Comparison of ENCODE assay signal across 8 cellular contexts in genomic region chr4:147480891-147481576, GRCh38. TPM values are rescaled to one million over a fixed set of nuclear protein-coding genes. Genes with fewer than 3 reads are reported as not detected.
A peak's percentile ranks its signal among the peaks of the same experiment; 100 is the strongest.
DNase-seq lines count a peak whose midpoint lies in the region; ATAC-seq and TF ChIP-seq lines count a peak whose summit lies in the region.

EDNRA (plus strand) TSS chr4:147481097; CDS start chr4:147485682, 4,585 bp downstream.

- H3K36me3 Mint-ChIP-seq in activated naive CD8-positive, alpha-beta T cell treated with anti-CD3 and anti-CD28 coated beads, Interleukin-2, amount 10 ng/mL, durations not matched to agents 7 days and 5 days = no peaks in the 10 kb centered on the region
- no peaks in the 10 kb centered on the region for H3K36me3 Mint-ChIP-seq in T-cell

- H3K27ac Mint-ChIP-seq in activated naive CD8-positive, alpha-beta T cell treated with anti-CD3 and anti-CD28 coated beads, Interleukin-2, amount 10 ng/mL, durations not matched to agents 7 days and 5 days = no peak within 1 kb of the TSS
- no peak within 1 kb of the TSS for H3K27ac Mint-ChIP-seq in T-cell

- DNase-seq in GM06990 (ENCODE audit: extremely low read depth, insufficient read length) (peak; percentile 9), hepatic stellate cell (ENCODE audit: low spot score) (peak; percentile 72), sciatic nerve (ENCODE audit: low spot score) (peak; percentile 59), T-cell (no peak)
- peak; percentile 26 for DNase-seq in activated naive CD8-positive, alpha-beta T cell treated with anti-CD3 and anti-CD28 coated beads, Interleukin-2, amount 10 ng/mL, durations not matched to agents 7 days and 5 days
- DNase-seq in activated CD4-positive, CD25-positive, alpha-beta regulatory T cell treated with anti-CD3 and anti-CD28 coated beads, Interleukin-2, amount 50 U/mL, for 72 hours = no peak

- peak; percentile 14 for ATAC-seq in activated naive CD8-positive, alpha-beta T cell treated with anti-CD3 and anti-CD28 coated beads, Interleukin-2, amount 10 ng/mL, durations not matched to agents 7 days and 5 days (ENCODE audit: low read depth)
- ATAC-seq in sciatic nerve = peak; percentile 73
- no peak for ATAC-seq in GM19467 (IDR thresholded peaks at IDR 0.05; ENCODE audit: unreplicated experiment)
- ATAC-seq in T-cell (replicated peaks in 1 of 4) = no peak
- no peak for ATAC-seq in HG02981 (IDR thresholded peaks at IDR 0.05; ENCODE audit: unreplicated experiment)

- no peaks in the 10 kb centered on the region for H3K9me3 Mint-ChIP-seq in activated naive CD8-positive, alpha-beta T cell treated with anti-CD3 and anti-CD28 coated beads, Interleukin-2, amount 10 ng/mL, durations not matched to agents 7 days and 5 days
- no peaks in the 10 kb centered on the region for H3K9me3 Mint-ChIP-seq in T-cell

- H3K27me3 ChIP-seq in GM06990 (replicated peaks; ENCODE audit: control insufficient read depth, insufficient read depth, low read length) = no peaks in the 10 kb centered on the region

- H3K27me3 Mint-ChIP-seq in activated naive CD8-positive, alpha-beta T cell treated with anti-CD3 and anti-CD28 coated beads, Interleukin-2, amount 10 ng/mL, durations not matched to agents 7 days and 5 days = peaks cover 34% of the 10 kb centered on the region
- H3K27me3 Mint-ChIP-seq in T-cell = peaks cover 23 to 33% of the 10 kb centered on the region in 2 donors

- POLR2A ChIA-PET in activated naive CD8-positive, alpha-beta T cell treated with anti-CD3 and anti-CD28 coated beads, Interleukin-2, amount 10 ng/mL, durations not matched to agents 7 days and 5 days (lab: Charles Lee) = no interaction called here
- POLR2A ChIA-PET in T-cell (lab: Charles Lee) = no interaction called here

- no peaks in the 10 kb centered on the region for H3K36me3 ChIP-seq in GM06990 (ENCODE audit: control insufficient read depth, insufficient read depth, low read length)

- H3K4me3 ChIP-seq in GM06990 (replicated peaks; ENCODE audit: low read depth, low read length) = no peak within 1 kb of the TSS

- intact Hi-C loops in sciatic nerve (cut with DNase I) = no loop called here

- TF ChIP-seq CTCF in GM06990 (IDR thresholded peaks at IDR 0.05; ENCODE audit: insufficient read depth, low read length, poor library complexity, severe bottlenecking) = no peak

- CTCF ChIA-PET in T-cell (lab: Charles Lee) = no interaction called here

- no peaks in the 10 kb centered on the region for H3K4me1 Mint-ChIP-seq in activated naive CD8-positive, alpha-beta T cell treated with anti-CD3 and anti-CD28 coated beads, Interleukin-2, amount 10 ng/mL, durations not matched to agents 7 days and 5 days
- H3K4me1 Mint-ChIP-seq in T-cell = peaks cover 0 to 6% (median 5%) of the 10 kb centered on the region in 3 donors

- no peak within 1 kb of the TSS for H3K4me3 Mint-ChIP-seq in activated naive CD8-positive, alpha-beta T cell treated with anti-CD3 and anti-CD28 coated beads, Interleukin-2, amount 10 ng/mL, durations not matched to agents 7 days and 5 days
- peak within 1 kb of the TSS in 1 of 3 donors; percentile 21 for H3K4me3 Mint-ChIP-seq in T-cell

RNA-seq across cellular contexts. Expression of gene EDNRA, which starts in this region (rescaled TPM):
- total RNA-seq in activated naive CD8-positive, alpha-beta T cell treated with anti-CD3 and anti-CD28 coated beads, Interleukin-2, amount 10 ng/mL, durations not matched to agents 7 days and 5 days = not detected
- 22.8 TPM for total RNA-seq in sciatic nerve
- total RNA-seq in T-cell = under 1 TPM in 2 of 5 donors, not detected in 3; 0.06 to 0.29 TPM

Comparison
In these comparisons a context has a peak if more than half of its experiments do, and no peak if none do; other contexts are left out.
1. RNA of gene EDNRA (total RNA-seq): 22.8 TPM in sciatic nerve (single experiment); 0.06 to 0.29 TPM in T-cell and not detected in activated naive CD8-positive, alpha-beta T cell treated with anti-CD3 and anti-CD28 coated beads, Interleukin-2, amount 10 ng/mL, durations not matched to agents 7 days and 5 days; every median in the first group is over 10 times any median in the second.
2. Peak in DNase-seq and ATAC-seq in activated naive CD8-positive, alpha-beta T cell treated with anti-CD3 and anti-CD28 coated beads, Interleukin-2, amount 10 ng/mL, durations not matched to agents 7 days and 5 days; RNA of the gene not detected or under 1 TPM.
3. DNase-seq: peak in GM06990 (single experiment), hepatic stellate cell (single experiment) and sciatic nerve (single experiment); none in activated CD4-positive, CD25-positive, alpha-beta regulatory T cell treated with anti-CD3 and anti-CD28 coated beads, Interleukin-2, amount 50 U/mL, for 72 hours (single experiment) and T-cell (0 of 34).